ENCODE assay signal across 16 cellular contexts in genomic region chr12:52906049-52906645, GRCh38. TPM values are rescaled to one million over a fixed set of nuclear protein-coding genes. Genes with fewer than 3 reads are reported as not detected.
DNase-seq lines count a peak whose midpoint lies in the region; TF ChIP-seq lines count a peak whose summit lies in the region.
"Had no signal": no experiment of that assay in that cellular context is flagged by ENCODE, and none has a peak within 500 bp of the region (broad histone marks: within the 10 kb centered on the region; RNA-seq: fewer than 3 reads in every experiment).

No MANE protein-coding gene starts in this region.

- POLR2A ChIA-PET in activated CD4-positive, alpha-beta memory T cell treated with anti-CD3 and anti-CD28 coated beads, Interleukin-2, amount 10 ng/mL, durations not matched to agents 7 days and 5 days (lab: Charles Lee) = no interaction called here

- no TSS peak for BruUV-seq in Calu3 (replicated peaks; lab: Mats Ljungman, UMichigan)

- H3K9me3 Mint-ChIP-seq in Calu3 (ENCODE audit: low read depth, unreplicated experiment) = no peaks in the 10 kb centered on the region
- no peaks in the 10 kb centered on the region for H3K9me3 Mint-ChIP-seq in endodermal cell
- no peaks in the 10 kb centered on the region for H3K9me3 Mint-ChIP-seq in activated CD4-positive, alpha-beta memory T cell treated with anti-CD3 and anti-CD28 coated beads, Interleukin-2, amount 10 ng/mL, durations not matched to agents 7 days and 5 days
- H3K9me3 Mint-ChIP-seq: activated naive CD8-positive, alpha-beta T cell treated with anti-CD3 and anti-CD28 coated beads for 36 hours had no signal

- no peaks in the 10 kb centered on the region for H3K27me3 Mint-ChIP-seq in Calu3 (ENCODE audit: unreplicated experiment)
- H3K27me3 Mint-ChIP-seq in endodermal cell (ENCODE audit: insufficient read depth) = no peaks in the 10 kb centered on the region
- H3K27me3 Mint-ChIP-seq in activated CD4-positive, alpha-beta memory T cell treated with anti-CD3 and anti-CD28 coated beads, Interleukin-2, amount 10 ng/mL, durations not matched to agents 7 days and 5 days = peaks cover 14% of the 10 kb centered on the region
- H3K27me3 Mint-ChIP-seq: activated naive CD8-positive, alpha-beta T cell treated with anti-CD3 and anti-CD28 coated beads for 36 hours had no signal

- DNase-seq in Calu3 (no peak), NT2/D1 (ENCODE audit: low read depth, low spot score) (no peak), endodermal cell (peak; percentile 68), osteoblast (ENCODE audit: insufficient read length, low spot score, missing footprints) (peak; percentile 53), inferior parietal cortex (ENCODE audit: extremely low spot score) (no peak), AG08395 (ENCODE audit: low spot score) (no peak)
- DNase-seq in stimulated activated CD4-positive, alpha-beta T cell treated with anti-CD3 and anti-CD28 coated beads, Interleukin-2, amount 100 ng/mL, for 24 hours = no peak
- no peak for DNase-seq in activated CD4-positive, alpha-beta memory T cell treated with anti-CD3 and anti-CD28 coated beads, Interleukin-2, amount 10 ng/mL, durations not matched to agents 7 days and 5 days
- DNase-seq: activated CD8-positive, alpha-beta memory T cell treated with anti-CD3 and anti-CD28 coated beads, Interleukin-2, amount 50 U/mL, for 4 hours; activated naive CD8-positive, alpha-beta T cell treated with anti-CD3 and anti-CD28 coated beads for 36 hours; GOT3 had no signal

- H3K27me3 ChIP-seq in NT2/D1 (ENCODE audit: insufficient read depth, insufficient read length) (no peaks in the 10 kb centered on the region), endodermal cell (ENCODE audit: control insufficient read depth, insufficient read depth, low read length, poor library complexity, severe bottlenecking) (no peaks in the 10 kb centered on the region), osteoblast (ENCODE audit: insufficient read depth, low read length) (no peaks in the 10 kb centered on the region)

- WGBS in endodermal cell (ENCODE audit: insufficient coverage in 1 of 2, insufficient read length in 1 of 2), 2 experiments = 82 to 100% methylated on average over 3 to 10 of the region's 10 CpGs

- intact Hi-C loops in Calu3 (cut with micrococcal nuclease; ENCODE audit: unreplicated experiment) = no loop called here

- peaks cover 76% of the 10 kb centered on the region for H3K36me3 Mint-ChIP-seq in Calu3 (ENCODE audit: insufficient read depth, unreplicated experiment)
- H3K36me3 Mint-ChIP-seq in endodermal cell (ENCODE audit: low read depth) = peaks cover 23% of the 10 kb centered on the region
- no peaks in the 10 kb centered on the region for H3K36me3 Mint-ChIP-seq in activated CD4-positive, alpha-beta memory T cell treated with anti-CD3 and anti-CD28 coated beads, Interleukin-2, amount 10 ng/mL, durations not matched to agents 7 days and 5 days (ENCODE audit: low read depth)
- H3K36me3 Mint-ChIP-seq: activated naive CD8-positive, alpha-beta T cell treated with anti-CD3 and anti-CD28 coated beads for 36 hours had no signal

- H3K27ac ChIP-seq in endodermal cell (ENCODE audit: low read depth, low read length) (no peak overlapping the region), osteoblast (ENCODE audit: low read depth, low read length) (no peak overlapping the region)

- no peak overlapping the region for H2AFZ ChIP-seq in osteoblast (ENCODE audit: low read length)

- H3K4me3 Mint-ChIP-seq in Calu3 (ENCODE audit: low read depth, unreplicated experiment) (peak overlapping the region; percentile 76), endodermal cell (peak overlapping the region; percentile 17)
- no peak overlapping the region for H3K4me3 Mint-ChIP-seq in activated CD4-positive, alpha-beta memory T cell treated with anti-CD3 and anti-CD28 coated beads, Interleukin-2, amount 10 ng/mL, durations not matched to agents 7 days and 5 days
- H3K4me3 Mint-ChIP-seq: activated naive CD8-positive, alpha-beta T cell treated with anti-CD3 and anti-CD28 coated beads for 36 hours had no signal

- H3K4me1 ChIP-seq in NT2/D1 (ENCODE audit: insufficient read depth, insufficient read length) (peaks cover 27% of the 10 kb centered on the region), endodermal cell (ENCODE audit: control insufficient read depth, insufficient read depth, low read length) (peaks cover 26% of the 10 kb centered on the region), osteoblast (ENCODE audit: insufficient read depth, low read length) (peaks cover 14% of the 10 kb centered on the region)

- peaks cover 46% of the 10 kb centered on the region for H3K4me1 Mint-ChIP-seq in Calu3 (ENCODE audit: low read depth, unreplicated experiment)
- peaks cover 61% of the 10 kb centered on the region for H3K4me1 Mint-ChIP-seq in endodermal cell
- H3K4me1 Mint-ChIP-seq in activated CD4-positive, alpha-beta memory T cell treated with anti-CD3 and anti-CD28 coated beads, Interleukin-2, amount 10 ng/mL, durations not matched to agents 7 days and 5 days = peaks cover 5% of the 10 kb centered on the region

- no peak for TF ChIP-seq CTCF in Calu3 (IDR thresholded peaks at IDR 0.05; ENCODE audit: unreplicated experiment)
- no peak for TF ChIP-seq CTCF in endodermal cell (conservative IDR thresholded peaks at IDR 0.05)
- no peak for TF ChIP-seq CTCF in osteoblast (IDR thresholded peaks at IDR 0.05; ENCODE audit: extremely low read depth, low read depth, low read length)

- CTCF ChIA-PET in Calu3 (lab: Charles Lee) = interaction anchor here (1.6 to 5.4 kb wide), 5 partner anchors 19 to 67 kb away, joined by 4 to 109 read pairs (median 8); partner anchors contain the start of gene KRT18
- CTCF ChIA-PET in activated CD4-positive, alpha-beta memory T cell treated with anti-CD3 and anti-CD28 coated beads, Interleukin-2, amount 10 ng/mL, durations not matched to agents 7 days and 5 days (lab: Charles Lee) = interaction anchor here (0.8 kb wide), 2 partner anchors 15 to 74 kb away, joined by 3 to 5 read pairs; no protein-coding TSS in a partner anchor

- H3K9ac ChIP-seq in NT2/D1 (ENCODE audit: insufficient read length, low read depth) = peak overlapping the region; percentile 69
- H3K9ac ChIP-seq in endodermal cell (ENCODE audit: extremely low read depth, low read length, poor library complexity, severe bottlenecking) = no peak overlapping the region

- H3K36me3 ChIP-seq in NT2/D1 (ENCODE audit: insufficient read depth, insufficient read length, low read length) (peaks cover 34% of the 10 kb centered on the region), endodermal cell (ENCODE audit: control insufficient read depth, insufficient read depth, low read length) (peaks cover 21% of the 10 kb centered on the region), osteoblast (ENCODE audit: insufficient read depth, low read length) (no peaks in the 10 kb centered on the region)

- H3K4me3 ChIP-seq in NT2/D1 (ENCODE audit: insufficient read length, low read depth) (no peak overlapping the region), endodermal cell (ENCODE audit: low read length) (no peak overlapping the region), osteoblast (ENCODE audit: insufficient read depth, low read length) (no peak overlapping the region)
- H3K4me3 ChIP-seq: SK-N-MC had no signal

- H4K20me1 ChIP-seq in osteoblast (ENCODE audit: insufficient read depth, low read length) = no peaks in the 10 kb centered on the region

- no peaks in the 10 kb centered on the region for H3K79me2 ChIP-seq in osteoblast (ENCODE audit: insufficient read depth, low read length)

- H3K9me3 ChIP-seq in NT2/D1 (ENCODE audit: insufficient read depth, low read length) (no peaks in the 10 kb centered on the region), endodermal cell (ENCODE audit: control insufficient read depth, low read length) (no peaks in the 10 kb centered on the region), osteoblast (ENCODE audit: low read depth, low read length) (no peaks in the 10 kb centered on the region)

- no peak overlapping the region for H3K4me2 ChIP-seq in osteoblast (ENCODE audit: insufficient read depth, low read length)

- H3K27ac Mint-ChIP-seq in Calu3 (ENCODE audit: unreplicated experiment) (peak overlapping the region; percentile 97), endodermal cell (peak overlapping the region; percentile 89)
- H3K27ac Mint-ChIP-seq in activated CD4-positive, alpha-beta memory T cell treated with anti-CD3 and anti-CD28 coated beads, Interleukin-2, amount 10 ng/mL, durations not matched to agents 7 days and 5 days = no peak overlapping the region
- H3K27ac Mint-ChIP-seq: activated naive CD8-positive, alpha-beta T cell treated with anti-CD3 and anti-CD28 coated beads for 36 hours had no signal

RNA-seq across cellular contexts. Expression of gene KRT8, which starts 1.3 kb away (rescaled TPM):
- total RNA-seq in Calu3 (2022) (2,474 and 2,821 TPM in 2 replicates), endodermal cell (1,000 to 10,000 TPM; 1,663 to 1,920 TPM), osteoblast (2.9 and 5.1 TPM in 2 replicates)
- 445 TPM for polyA plus RNA-seq in endodermal cell (2013, experiment 1 of 2)
- 561 TPM for polyA plus RNA-seq in endodermal cell (2013, experiment 2 of 2)
- total RNA-seq in activated CD4-positive, alpha-beta memory T cell treated with anti-CD3 and anti-CD28 coated beads, Interleukin-2, amount 10 ng/mL, durations not matched to agents 7 days and 5 days = under 1 TPM; 0.33 to 0.65 TPM

RNA-seq across cellular contexts. Expression of gene KRT18, which starts 42.8 kb away (rescaled TPM):
- 1,777 and 1,816 TPM in 2 replicates for total RNA-seq in Calu3 (2022)
- 1,000 to 10,000 TPM in 1 of 2 donors, 100 to 1,000 TPM in 1; 858 to 1,019 TPM for total RNA-seq in endodermal cell
- polyA plus RNA-seq in endodermal cell (2013, experiment 1 of 2) = 283 TPM
- 352 TPM for polyA plus RNA-seq in endodermal cell (2013, experiment 2 of 2)
- 22.4 and 61.9 TPM in 2 replicates for total RNA-seq in osteoblast
- 1 to 10 TPM; 2.2 to 2.8 TPM for total RNA-seq in activated CD4-positive, alpha-beta memory T cell treated with anti-CD3 and anti-CD28 coated beads, Interleukin-2, amount 10 ng/mL, durations not matched to agents 7 days and 5 days

RNA-seq across cellular contexts. Expression of gene KRT78, which starts 57.4 kb away (rescaled TPM):
- total RNA-seq in Calu3 (2022) (0.59 and 0.69 TPM in 2 replicates), endodermal cell (not detected), osteoblast (not detected in 2 replicates)
- polyA plus RNA-seq in endodermal cell (2013, experiment 1 of 2) = not detected
- polyA plus RNA-seq in endodermal cell (2013, experiment 2 of 2) = not detected
- not detected for total RNA-seq in activated CD4-positive, alpha-beta memory T cell treated with anti-CD3 and anti-CD28 coated beads, Interleukin-2, amount 10 ng/mL, durations not matched to agents 7 days and 5 days
- total RNA-seq: activated naive CD8-positive, alpha-beta T cell treated with anti-CD3 and anti-CD28 coated beads for 36 hours; fibroblast of lung; lung microvascular endothelial cell; posterior vena cava had no signal
- polyA plus RNA-seq: BJ, fibroblast of lung had no signal

Comparison
In these comparisons a context has a peak if more than half of its experiments do, and no peak if none do; other contexts are left out.
1. DNase-seq: peak in endodermal cell (single experiment) and osteoblast (single experiment); none in Calu3 (single experiment), NT2/D1 (single experiment), stimulated activated CD4-positive, alpha-beta T cell treated with anti-CD3 and anti-CD28 coated beads, Interleukin-2, amount 100 ng/mL, for 24 hours (0 of 2), inferior parietal cortex (single experiment), activated CD4-positive, alpha-beta memory T cell treated with anti-CD3 and anti-CD28 coated beads, Interleukin-2, amount 10 ng/mL, durations not matched to agents 7 days and 5 days (single experiment) and AG08395 (single experiment).
2. RNA of gene KRT8, which starts 1.3 kb away (total RNA-seq): 2,474 to 2,821 TPM in Calu3 and 1,663 to 1,920 TPM in endodermal cell; 2.9 to 5.1 TPM in osteoblast and 0.33 to 0.65 TPM in activated CD4-positive, alpha-beta memory T cell treated with anti-CD3 and anti-CD28 coated beads, Interleukin-2, amount 10 ng/mL, durations not matched to agents 7 days and 5 days; every median in the first group is over 100 times any median in the second.